ENCODE assay signal across 8 cellular contexts in genomic region chr10:115417585-115418265, GRCh38.
DNase-seq lines count a peak whose midpoint lies in the region; ATAC-seq, FAIRE-seq and TF ChIP-seq lines count a peak whose summit lies in the region.

No MANE protein-coding gene starts in this region.

- TF ChIP-seq POLR2A in upper lobe of left lung (IDR thresholded peaks at IDR 0.05) = no peak

- H3K4me1 ChIP-seq in upper lobe of left lung = no peaks in the 10 kb centered on the region

- ATAC-seq in GM19438 (IDR thresholded peaks at IDR 0.05; ENCODE audit: low read depth, unreplicated experiment) (peak; percentile 80), HG03196 (IDR thresholded peaks at IDR 0.05; ENCODE audit: unreplicated experiment) (peak; percentile 87), upper lobe of left lung (ENCODE audit: low FRiP score in 2 of 2) (peak; percentile 15 to 42)

- H3K4me3 ChIP-seq in fibroblast of pulmonary artery (replicated peaks; ENCODE audit: low read depth, low read length) (no peak overlapping the region), upper lobe of left lung (no peak overlapping the region)

- peak; percentile 9 for DNase-seq in G401 (ENCODE audit: low spot score)
- DNase-seq in RCC 7860 (ENCODE audit: low spot score) = peak; percentile 49
- DNase-seq in fibroblast of pulmonary artery (ENCODE audit: low read depth) = peak; percentile 60
- peak in 1 of 2 donors; percentile 21 for DNase-seq in upper lobe of left lung
- no peak for DNase-seq in stimulated activated CD4-positive, alpha-beta T cell treated with anti-CD3 and anti-CD28 coated beads, Interleukin-2, amount 100 ng/mL, for 48 hours
- no peak for DNase-seq in activated CD4-positive, CD25-positive, alpha-beta regulatory T cell treated with anti-CD3 and anti-CD28 coated beads, Interleukin-2, amount 50 U/mL, for 72 hours

- TF ChIP-seq CTCF in fibroblast of pulmonary artery (IDR thresholded peaks at IDR 0.05; ENCODE audit: low read length, missing control alignments) (peak; percentile 66), upper lobe of left lung (IDR thresholded peaks at IDR 0.05) (peak in 2 of 6 experiments; percentile 30 to 31)

- no peak overlapping the region for H3K27ac ChIP-seq in upper lobe of left lung

- TF ChIP-seq EP300 in upper lobe of left lung (IDR thresholded peaks at IDR 0.05) = no peak

- no peaks in the 10 kb centered on the region for H3K9me3 ChIP-seq in upper lobe of left lung

- H3K27me3 ChIP-seq in upper lobe of left lung = no peaks in the 10 kb centered on the region

- in situ Hi-C loops in G401 (cut with HindIII; ENCODE audit: low sequenced_read_pairs) = no loop called here

- no peaks in the 10 kb centered on the region for H3K36me3 ChIP-seq in upper lobe of left lung

- no peak for FAIRE-seq in RCC 7860 (lab: Jason Lieb, UNC)

Comparison
In these comparisons a context has a peak if more than half of its experiments do, and no peak if none do; other contexts are left out.
1. DNase-seq: peak in G401 (single experiment), RCC 7860 (single experiment) and fibroblast of pulmonary artery (single experiment); none in stimulated activated CD4-positive, alpha-beta T cell treated with anti-CD3 and anti-CD28 coated beads, Interleukin-2, amount 100 ng/mL, for 48 hours (0 of 2) and activated CD4-positive, CD25-positive, alpha-beta regulatory T cell treated with anti-CD3 and anti-CD28 coated beads, Interleukin-2, amount 50 U/mL, for 72 hours (single experiment).
2. ATAC-seq: peak in every context shown above with its lines; median percentile 87 in HG03196; 80 in GM19438; 28 in upper lobe of left lung.